In the genomic region with DNA sequence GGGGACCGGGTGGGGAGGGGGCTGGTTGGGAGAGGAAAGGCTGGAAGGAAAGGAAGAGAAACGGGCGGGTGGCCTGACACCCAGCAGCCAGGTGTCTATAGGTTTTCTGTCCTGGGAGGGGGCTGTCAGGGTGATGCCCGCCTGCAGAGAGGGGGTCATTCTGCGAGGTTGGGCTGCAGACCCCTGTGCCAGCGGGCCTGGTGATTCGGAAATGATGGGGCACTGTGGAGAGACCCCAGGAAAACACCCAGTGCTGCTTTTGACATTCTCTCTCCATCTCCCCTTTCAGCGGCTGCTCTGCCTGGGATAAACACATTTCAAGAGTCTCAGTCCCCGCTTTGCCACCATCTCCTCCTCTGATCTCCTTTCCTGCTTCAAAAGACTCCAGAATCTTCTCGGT, we compare ENCODE assay signal across 20 cellular contexts.
DNase-seq lines count a peak whose midpoint lies in the region; ATAC-seq and TF ChIP-seq lines count a peak whose summit lies in the region.
"Had no signal": no experiment of that assay in that cellular context is flagged by ENCODE, and none has a peak within 500 bp of the region (broad histone marks: within the 10 kb centered on the region; RNA-seq: fewer than 3 reads in every experiment).

No MANE protein-coding gene starts in this region.

- peak overlapping the region; percentile 96 for H3K4me2 ChIP-seq in HCT116 (ENCODE audit: low read length)

- H3K27me3 Mint-ChIP-seq in neural crest cell (ENCODE audit: low read depth) = peaks cover 18% of the 10 kb centered on the region
- peaks cover 33% of the 10 kb centered on the region for H3K27me3 Mint-ChIP-seq in CD4-positive, alpha-beta T cell

- peak overlapping the region; percentile 66 for H3K9ac ChIP-seq in HCT116 (ENCODE audit: low read length)

- H3K4me3 Mint-ChIP-seq in neural crest cell = no peak overlapping the region
- no peak overlapping the region for H3K4me3 Mint-ChIP-seq in CD4-positive, alpha-beta T cell
- H3K4me3 Mint-ChIP-seq: activated CD8-positive, alpha-beta T cell treated with anti-CD3 and anti-CD28 coated beads, Interleukin-2, amount 10 ng/mL, durations not matched to agents 7 days and 5 days; activated T-cell treated with anti-CD3 and anti-CD28 coated beads, Interleukin-2, amount 50 U/mL, for 4 hours; CD4-positive, CD25-positive, alpha-beta regulatory T cell; nephron progenitor cell had no signal

- POLR2A ChIA-PET in HCT116 (lab: Charles Lee) = no interaction called here
- POLR2A ChIA-PET in CD4-positive, alpha-beta T cell (lab: Charles Lee) = no interaction called here

- TF ChIP-seq RAD21 in HCT116 (IDR thresholded peaks at IDR 0.05; ENCODE audit: low read depth) = no peak

- H3K4me3 ChIP-seq in HCT116 (replicated peaks in 1 of 2; ENCODE audit: low read depth in 1 of 2, low read length in 2 of 2) = no peak overlapping the region

- peaks cover 18 to 27% of the 10 kb centered on the region in 2 experiments for H3K4me1 ChIP-seq in HCT116 (ENCODE audit: control insufficient read depth in 1 of 2, insufficient read depth in 2 of 2, low read length in 2 of 2)

- H3K79me2 ChIP-seq in HCT116 (ENCODE audit: insufficient read depth, low read length) = no peaks in the 10 kb centered on the region

- intact Hi-C loops in HCT116 (cut with micrococcal nuclease) = loop anchor here (5.0 kb wide), 1 partner anchor 80 kb away; no protein-coding TSS in a partner anchor
- intact Hi-C loops in CD4-positive, alpha-beta T cell (cut with DNase I, micrococcal nuclease) = no loop called here

- no peaks in the 10 kb centered on the region for H3K36me3 Mint-ChIP-seq in neural crest cell (ENCODE audit: low read depth)
- H3K36me3 Mint-ChIP-seq in CD4-positive, alpha-beta T cell (ENCODE audit: low read depth) = no peaks in the 10 kb centered on the region
- H3K36me3 Mint-ChIP-seq: activated naive CD4-positive, alpha-beta T cell treated with anti-CD3 and anti-CD28 coated beads, Interleukin-2, amount 50 U/mL, for 72 hours; CD4-positive, CD25-positive, alpha-beta regulatory T cell had no signal

- no peaks in the 10 kb centered on the region for H3K9me3 ChIP-seq in HCT116 (ENCODE audit: control insufficient read depth in 1 of 2, insufficient read depth in 1 of 2, low read depth in 1 of 2, low read length in 2 of 2)
- H3K9me3 ChIP-seq in CD4-positive, alpha-beta T cell (ENCODE audit: control insufficient read depth, low read length) = no peaks in the 10 kb centered on the region

- H3K27ac Mint-ChIP-seq in neural crest cell (ENCODE audit: unreplicated experiment) = peak overlapping the region; percentile 50
- no peak overlapping the region for H3K27ac Mint-ChIP-seq in CD4-positive, alpha-beta T cell
- H3K27ac Mint-ChIP-seq: activated CD8-positive, alpha-beta T cell treated with anti-CD3 and anti-CD28 coated beads, Interleukin-2, amount 10 ng/mL, durations not matched to agents 7 days and 5 days; activated naive CD4-positive, alpha-beta T cell treated with anti-CD3 and anti-CD28 coated beads, Interleukin-2, amount 50 U/mL, for 72 hours; CD4-positive, CD25-positive, alpha-beta regulatory T cell; nephron progenitor cell had no signal

- H3K9me2 ChIP-seq in HCT116 (ENCODE audit: insufficient read depth) = no peaks in the 10 kb centered on the region

- RAD21 ChIA-PET in HCT116 (lab: Charles Lee; ENCODE audit: low non-redundant PET in 1 of 2, low total read pairs in 2 of 2, uncharacterized antibody in 2 of 2, unreplicated experiment in 2 of 2) = no interaction called here

- H3K27ac ChIP-seq in HCT116 (ENCODE audit: low read depth, low read length) (no peak overlapping the region; the same call in 1 of the 2 replicates), cingulate gyrus (ENCODE audit: low read depth, low read length) (peak overlapping the region; percentile 47)
- no peak overlapping the region for H3K27ac ChIP-seq in CD4-positive, alpha-beta T cell (ENCODE audit: low read depth, low read length)

- no peaks in the 10 kb centered on the region for H3K9me3 Mint-ChIP-seq in neural crest cell
- no peaks in the 10 kb centered on the region for H3K9me3 Mint-ChIP-seq in CD4-positive, alpha-beta T cell
- H3K9me3 Mint-ChIP-seq: activated naive CD4-positive, alpha-beta T cell treated with anti-CD3 and anti-CD28 coated beads, Interleukin-2, amount 50 U/mL, for 72 hours; activated T-cell treated with anti-CD3 and anti-CD28 coated beads, Interleukin-2, amount 50 U/mL, for 4 hours; nephron progenitor cell had no signal

- CTCF ChIA-PET in HCT116 (lab: Charles Lee) = no interaction called here
- CTCF ChIA-PET in CD4-positive, alpha-beta T cell (lab: Charles Lee) = no interaction called here

- TF ChIP-seq POLR2A in HCT116 (IDR thresholded peaks at IDR 0.05; ENCODE audit: borderline replicate concordance, extremely low read depth, insufficient read depth, insufficient read length) = no peak

- no peak for ATAC-seq in HCT116
- ATAC-seq in GM18498 (IDR thresholded peaks at IDR 0.05; ENCODE audit: unreplicated experiment) = no peak
- ATAC-seq in GM18861 (IDR thresholded peaks at IDR 0.05; ENCODE audit: unreplicated experiment) = no peak
- no peak for ATAC-seq in CD4-positive, alpha-beta T cell (ENCODE audit: poor library complexity)
- ATAC-seq: activated CD8-positive, alpha-beta T cell treated with anti-CD3 and anti-CD28 coated beads, Interleukin-2, amount 10 ng/mL, durations not matched to agents 7 days and 5 days; activated naive CD4-positive, alpha-beta T cell treated with anti-CD3 and anti-CD28 coated beads, Interleukin-2, amount 50 U/mL, for 72 hours; activated T-cell treated with anti-CD3 and anti-CD28 coated beads, Interleukin-2, amount 50 U/mL, for 4 hours; left colon had no signal

- no peak overlapping the region for H2AFZ ChIP-seq in HCT116 (ENCODE audit: low read depth, low read length, poor library complexity, severe bottlenecking)

- TF ChIP-seq CTCF in HCT116 (IDR thresholded peaks at IDR 0.05 in 2 of 3, conservative IDR thresholded peaks at IDR 0.05 in 1 of 3; ENCODE audit: borderline replicate concordance in 1 of 3, insufficient read depth in 1 of 3, low read depth in 2 of 3, low read length in 2 of 3) = no peak
- no peak for TF ChIP-seq CTCF in neural crest cell (conservative IDR thresholded peaks at IDR 0.05)
- TF ChIP-seq CTCF in CD4-positive, alpha-beta T cell (IDR thresholded peaks at IDR 0.05) = no peak

- H3K4me1 Mint-ChIP-seq in neural crest cell = peaks cover 25% of the 10 kb centered on the region
- H3K4me1 Mint-ChIP-seq in CD4-positive, alpha-beta T cell (ENCODE audit: low read depth) = no peaks in the 10 kb centered on the region
- H3K4me1 Mint-ChIP-seq: CD4-positive, CD25-positive, alpha-beta regulatory T cell had no signal

- H3K27me3 ChIP-seq in HCT116 (ENCODE audit: insufficient read depth, low read length) = no peaks in the 10 kb centered on the region
- peaks cover 27% of the 10 kb centered on the region for H3K27me3 ChIP-seq in CD4-positive, alpha-beta T cell (ENCODE audit: control insufficient read depth, insufficient read depth, low read length)

- BruUV-seq in HCT116 (replicated peaks; lab: Mats Ljungman, UMichigan) = no TSS peak

- no peaks in the 10 kb centered on the region for H3K36me3 ChIP-seq in HCT116 (ENCODE audit: control insufficient read depth in 1 of 2, insufficient read depth in 2 of 2, low read length in 2 of 2)

- no peaks in the 10 kb centered on the region for H4K20me1 ChIP-seq in HCT116 (ENCODE audit: insufficient read depth)

- peak; percentile 4 for DNase-seq in 8988T
- no peak for DNase-seq in HCT116 (ENCODE audit: low read depth, low spot score)
- no peak for DNase-seq in neural crest cell (ENCODE audit: low read depth, low spot score)
- DNase-seq in CD4-positive, alpha-beta T cell = no peak
- no peak for DNase-seq in UCSD-AML1 (lab: John Stamatoyannopoulos, UW; ENCODE audit: unreplicated experiment)
- DNase-seq: activated CD8-positive, alpha-beta T cell treated with anti-CD3 and anti-CD28 coated beads, Interleukin-2, amount 10 ng/mL, durations not matched to agents 7 days and 5 days; activated T-cell treated with anti-CD3 and anti-CD28 coated beads, Interleukin-2, amount 50 U/mL, for 4 hours; CD4-positive, CD25-positive, alpha-beta regulatory T cell; GDM1; midbrain; NCI-H1105; NCI-H2081 treated with DMSO at 0.1 percent for 48 hours; NCI-H510A; T-helper 9 cell had no signal

TF ChIP-seq in HCT116, 20 proteins besides CTCF, POLR2A, EP300 and RAD21:
- TF ChIP-seq ZFX (IDR thresholded peaks at IDR 0.05) (no peak), TCF7L2 (IDR thresholded peaks at IDR 0.05; ENCODE audit: borderline replicate concordance, extremely low read depth, insufficient read depth, insufficient read length) (no peak)
